ENCODE assay signal across 7 cellular contexts in genomic region chr1:174723815-174724214, GRCh38.
"Had no signal": no experiment of that assay in that cellular context is flagged by ENCODE, and none has a peak within 500 bp of the region (broad histone marks: within the 10 kb centered on the region; RNA-seq: fewer than 3 reads in every experiment).

No MANE protein-coding gene starts in this region.

- H2AFZ ChIP-seq: GM23338 had no signal

- DNase-seq: H9, HCEC 1CT, KBM-7 had no signal

- H3K4me3 ChIP-seq: GM23338 had no signal

- H3K4me2 ChIP-seq: GM23338 had no signal

- ATAC-seq: GM23338 had no signal

- FAIRE-seq: H1, H54, HTR-8/SVneo had no signal
